ENCODE assay signal across 6 cellular contexts in genomic region chr1:150256549-150257341, GRCh38. TPM values are rescaled to one million over a fixed set of nuclear protein-coding genes. Genes with fewer than 3 reads are reported as not detected.
DNase-seq lines count a peak whose midpoint lies in the region; ATAC-seq and TF ChIP-seq lines count a peak whose summit lies in the region.

No MANE protein-coding gene starts in this region.

- H3K27ac ChIP-seq in WERI-Rb-1: no peak overlapping the region; the same call in 1 of the 2 replicates
- H3K27ac ChIP-seq in mesendoderm (ENCODE audit: low read depth, low read length): peak overlapping the region; percentile 88
- peak overlapping the region in 1 of 4 donors; percentile 64 for H3K27ac ChIP-seq in Peyer's patch
- no peak overlapping the region for H3K27ac ChIP-seq in naive thymus-derived CD4-positive, alpha-beta T cell (ENCODE audit: low read depth, low read length)

- peak overlapping the region; percentile 12 for H2AK5ac ChIP-seq in mesendoderm (ENCODE audit: low read length)

- H3K4me1 ChIP-seq in Caco-2 (peaks cover 24% of the 10 kb centered on the region), mesendoderm (ENCODE audit: control insufficient read depth, low read depth, low read length) (peaks cover 9% of the 10 kb centered on the region), Peyer's patch (peaks cover 0 to 17% (median 2%) of the 10 kb centered on the region in 4 donors)
- peaks cover 6 to 8% of the 10 kb centered on the region in 2 donors for H3K4me1 ChIP-seq in naive thymus-derived CD4-positive, alpha-beta T cell (ENCODE audit: control insufficient read depth in 2 of 2, insufficient read depth in 2 of 2, low read length in 2 of 2)

- H3K79me2 ChIP-seq in mesendoderm (ENCODE audit: control insufficient read depth, insufficient read depth, low read length): peaks cover 7% of the 10 kb centered on the region

- H3K9me3 ChIP-seq in Caco-2: no peaks in the 10 kb centered on the region
- H3K9me3 ChIP-seq in WERI-Rb-1 (ENCODE audit: severe bottlenecking): peaks cover 2% of the 10 kb centered on the region
- no peaks in the 10 kb centered on the region for H3K9me3 ChIP-seq in Peyer's patch
- no peaks in the 10 kb centered on the region for H3K9me3 ChIP-seq in naive thymus-derived CD4-positive, alpha-beta T cell (ENCODE audit: control insufficient read depth in 2 of 3, low read length in 3 of 3)

- peaks cover 6% of the 10 kb centered on the region for H3K36me3 Mint-ChIP-seq in Caco-2 (ENCODE audit: insufficient read depth, unreplicated experiment)
- no peaks in the 10 kb centered on the region for H3K36me3 Mint-ChIP-seq in naive thymus-derived CD4-positive, alpha-beta T cell

- peaks cover 2% of the 10 kb centered on the region for H3K27me3 Mint-ChIP-seq in Caco-2 (ENCODE audit: insufficient read depth, unreplicated experiment)
- H3K27me3 Mint-ChIP-seq in naive thymus-derived CD4-positive, alpha-beta T cell: peaks cover 13 to 62% (median 32%) of the 10 kb centered on the region in 5 donors

- TF ChIP-seq CTCF in Caco-2 (IDR thresholded peaks at IDR 0.05; ENCODE audit: insufficient read depth in 1 of 2, low read depth in 1 of 2, low read length in 1 of 2, severe bottlenecking in 1 of 2, unreplicated experiment in 1 of 2): no peak
- no peak for TF ChIP-seq CTCF in WERI-Rb-1 (IDR thresholded peaks at IDR 0.05; ENCODE audit: low read depth, low read length)
- no peak for TF ChIP-seq CTCF in Peyer's patch (IDR thresholded peaks at IDR 0.05)

- intact Hi-C loops in Caco-2 (cut with micrococcal nuclease; ENCODE audit: unreplicated experiment): loop anchor here (1.0 to 2.0 kb wide), 2 partner anchors 25 to 260 kb away; no protein-coding TSS in a partner anchor
- intact Hi-C loops in naive thymus-derived CD4-positive, alpha-beta T cell (cut with micrococcal nuclease): loop anchor here (1.0 to 5.0 kb wide), 8 partner anchors 12 to 304 kb away; partner anchors contain the start of genes APH1A (in 1 of the 2), FALEC (in 1 of the 2) and MRPS21 (in 1 of the 2)

- BruUV-seq in Caco-2 (replicated peaks; lab: Mats Ljungman, UMichigan): no TSS peak

- no peak overlapping the region for H4K5ac ChIP-seq in mesendoderm (ENCODE audit: low read length)

- no peak overlapping the region for H2BK15ac ChIP-seq in mesendoderm (replicated peaks; ENCODE audit: low read depth)

- H3K4ac ChIP-seq in mesendoderm (ENCODE audit: low read depth, low read length): peak overlapping the region; percentile 88

- H2BK5ac ChIP-seq in mesendoderm (ENCODE audit: low read length): peak overlapping the region; percentile 94

- peak overlapping the region; percentile 54 for H2BK120ac ChIP-seq in mesendoderm (ENCODE audit: low read depth, low read length)

- WGBS in mesendoderm (ENCODE audit: extremely low coverage, insufficient coverage, low lambda C conversion rate): no CpG with 5 or more reads among the region's 14 CpGs

- no peak for DNase-seq in Caco-2
- DNase-seq in WERI-Rb-1: peak; percentile 51
- peak; percentile 85 for DNase-seq in mesendoderm
- DNase-seq in SIG-M5 treated with dmso at 0.1 percent for 504 hours (lab: John Stamatoyannopoulos, UW; ENCODE audit: unreplicated experiment): no peak
- no peak for DNase-seq in Peyer's patch
- no peak for DNase-seq in naive thymus-derived CD4-positive, alpha-beta T cell

- peaks cover 29% of the 10 kb centered on the region for H3K4me1 Mint-ChIP-seq in Caco-2 (ENCODE audit: low read depth, unreplicated experiment)
- H3K4me1 Mint-ChIP-seq in naive thymus-derived CD4-positive, alpha-beta T cell: peaks cover 6 to 23% (median 15%) of the 10 kb centered on the region in 7 donors

- H3K79me1 ChIP-seq in mesendoderm (ENCODE audit: low read length): peaks cover 6% of the 10 kb centered on the region

- H3K4me3 Mint-ChIP-seq in Caco-2 (ENCODE audit: unreplicated experiment): peak overlapping the region; percentile 37
- H3K4me3 Mint-ChIP-seq in naive thymus-derived CD4-positive, alpha-beta T cell: peak overlapping the region in 3 of 10 donors; percentile 59 to 91 (median 78)

- H3K27ac Mint-ChIP-seq in Caco-2 (ENCODE audit: unreplicated experiment): peak overlapping the region; percentile 11
- H3K27ac Mint-ChIP-seq in naive thymus-derived CD4-positive, alpha-beta T cell: peak overlapping the region in 1 of 9 donors; percentile 4

- H3K9me3 Mint-ChIP-seq in Caco-2 (ENCODE audit: unreplicated experiment): no peaks in the 10 kb centered on the region
- H3K9me3 Mint-ChIP-seq in naive thymus-derived CD4-positive, alpha-beta T cell: peaks cover 0 to 1% (median 0%) of the 10 kb centered on the region in 11 donors

- peak overlapping the region; percentile 77 for H3K18ac ChIP-seq in mesendoderm (ENCODE audit: low read length)

- POLR2A ChIA-PET in Caco-2 (lab: Charles Lee): interaction anchor here (1.3 kb wide), 1 partner anchor 107 kb away, joined by 3 read pairs; the partner anchor contains the start of gene RPRD2
- POLR2A ChIA-PET in naive thymus-derived CD4-positive, alpha-beta T cell (lab: Charles Lee): interaction anchor here (1.0 to 3.3 kb wide), 4 partner anchors 12 to 303 kb away, joined by 3 to 13 read pairs (median 8); partner anchors contain the start of genes APH1A and RPRD2

- no peak overlapping the region for H3K4me3 ChIP-seq in Caco-2 (ENCODE audit: low read depth, low read length)
- H3K4me3 ChIP-seq in WERI-Rb-1 (ENCODE audit: low read depth, low read length): peak overlapping the region; percentile 44
- H3K4me3 ChIP-seq in mesendoderm (ENCODE audit: low read length): peak overlapping the region; percentile 55
- H3K4me3 ChIP-seq in Peyer's patch: no peak overlapping the region
- no peak overlapping the region for H3K4me3 ChIP-seq in naive thymus-derived CD4-positive, alpha-beta T cell (ENCODE audit: low read length)

- H3K36me3 ChIP-seq in Caco-2 (ENCODE audit: control insufficient read depth, insufficient read depth, low read length) (no peaks in the 10 kb centered on the region), WERI-Rb-1 (no peaks in the 10 kb centered on the region), mesendoderm (ENCODE audit: control insufficient read depth, insufficient read depth, low read length) (no peaks in the 10 kb centered on the region), Peyer's patch (no peaks in the 10 kb centered on the region)
- H3K36me3 ChIP-seq in naive thymus-derived CD4-positive, alpha-beta T cell (ENCODE audit: control insufficient read depth in 2 of 3, insufficient read depth in 3 of 3, low read length in 3 of 3): no peaks in the 10 kb centered on the region

- peak overlapping the region; percentile 88 for H3K9ac ChIP-seq in mesendoderm (ENCODE audit: low read length)

- CTCF ChIA-PET in Caco-2 (lab: Charles Lee): interaction anchor here (0.6 to 2.7 kb wide), 11 partner anchors 10 to 275 kb away, joined by 3 to 29 read pairs (median 4); partner anchors contain the start of genes C1orf54, CIART and FALEC
- CTCF ChIA-PET in naive thymus-derived CD4-positive, alpha-beta T cell (lab: Charles Lee): interaction anchor here (0.6 to 2.4 kb wide), 21 partner anchors 9 to 547 kb away, joined by 3 to 12 read pairs (median 4); partner anchors contain the start of genes APH1A, C1orf54 and FALEC

- no peak for TF ChIP-seq POLR2A in Peyer's patch (IDR thresholded peaks at IDR 0.05)

- H3K23ac ChIP-seq in mesendoderm (ENCODE audit: low read length): no peak overlapping the region

- peak overlapping the region; percentile 90 for H3K56ac ChIP-seq in mesendoderm (ENCODE audit: low read length)

- H3K27me3 ChIP-seq in Caco-2 (replicated peaks; ENCODE audit: control insufficient read depth, insufficient read depth, low read length) (no peaks in the 10 kb centered on the region), WERI-Rb-1 (ENCODE audit: insufficient read depth, low read depth, severe bottlenecking) (no peaks in the 10 kb centered on the region), mesendoderm (ENCODE audit: insufficient read depth, low read length, poor library complexity) (no peaks in the 10 kb centered on the region), Peyer's patch (no peaks in the 10 kb centered on the region)
- peaks cover 0 to 10% of the 10 kb centered on the region in 2 donors for H3K27me3 ChIP-seq in naive thymus-derived CD4-positive, alpha-beta T cell (ENCODE audit: control insufficient read depth in 2 of 2, insufficient read depth in 2 of 2, low read length in 2 of 2)

- ATAC-seq in naive thymus-derived CD4-positive, alpha-beta T cell: no peak

- peak overlapping the region; percentile 48 for H3K4me2 ChIP-seq in mesendoderm (ENCODE audit: low read length)

- no peak overlapping the region for H4K8ac ChIP-seq in mesendoderm (ENCODE audit: low read depth, low read length)

RNA-seq across cellular contexts. Expression of gene CA14, which starts 0.8 kb away (rescaled TPM):
- total RNA-seq in Caco-2 (2022): not detected in 2 replicates
- polyA plus RNA-seq in mesendoderm (2013, experiment 1 of 2): 14.7 TPM
- 13.5 TPM for polyA plus RNA-seq in mesendoderm (2013, experiment 2 of 2)
- total RNA-seq in Peyer's patch: not detected
- total RNA-seq in naive thymus-derived CD4-positive, alpha-beta T cell: not detected
- 1 to 10 TPM in 1 of 2 donors, under 1 TPM in 1; 0.35 to 1.7 TPM for polyA plus RNA-seq in naive thymus-derived CD4-positive, alpha-beta T cell

RNA-seq across cellular contexts. Expression of gene APH1A, which starts 12.1 kb away (rescaled TPM):
- total RNA-seq in Caco-2 (2022) (93.8 and 96.7 TPM in 2 replicates), Peyer's patch (100 to 1,000 TPM in 2 of 4 donors, 10 to 100 TPM in 2; 78.4 to 106 (median 99.3) TPM)
- polyA plus RNA-seq in mesendoderm (2013, experiment 1 of 2): 55.8 TPM
- polyA plus RNA-seq in mesendoderm (2013, experiment 2 of 2): 54.2 TPM
- 100 to 1,000 TPM; 112 to 143 (median 127) TPM for total RNA-seq in naive thymus-derived CD4-positive, alpha-beta T cell
- 10 to 100 TPM; 70.7 to 81.4 TPM for polyA plus RNA-seq in naive thymus-derived CD4-positive, alpha-beta T cell

RNA-seq across cellular contexts. Expression of gene C1orf54, which starts 15.8 kb away (rescaled TPM):
- total RNA-seq in Caco-2 (2022) (0.26 and 0.82 TPM in 2 replicates), Peyer's patch (10 to 100 TPM in 1 of 4 donors, 1 to 10 TPM in 1, not detected in 2; 3.6 to 17.3 TPM)
- 13.3 TPM for polyA plus RNA-seq in mesendoderm (2013, experiment 1 of 2)
- 12.9 TPM for polyA plus RNA-seq in mesendoderm (2013, experiment 2 of 2)
- 1 to 10 TPM; 1.5 to 7.8 (median 4.3) TPM for total RNA-seq in naive thymus-derived CD4-positive, alpha-beta T cell
- 1 to 10 TPM; 2.7 to 5.6 TPM for polyA plus RNA-seq in naive thymus-derived CD4-positive, alpha-beta T cell

RNA-seq across cellular contexts. Expression of gene ANP32E, which starts 20.8 kb away (rescaled TPM):
- total RNA-seq in Caco-2 (2022): 26.8 and 30.6 TPM in 2 replicates
- polyA plus RNA-seq in mesendoderm (2013, experiment 1 of 2): 111 TPM
- 116 TPM for polyA plus RNA-seq in mesendoderm (2013, experiment 2 of 2)
- total RNA-seq in Peyer's patch: 10 to 100 TPM in 2 of 4 donors, 1 to 10 TPM in 2; 7.3 to 24.8 (median 9.9) TPM
- total RNA-seq in naive thymus-derived CD4-positive, alpha-beta T cell: 100 to 1,000 TPM in 1 of 5 experiments, 10 to 100 TPM in 4; 35.6 to 156 (median 44.8) TPM
- polyA plus RNA-seq in naive thymus-derived CD4-positive, alpha-beta T cell: 10 to 100 TPM; 41.4 to 56.4 TPM

RNA-seq across cellular contexts. Expression of gene CIART, which starts 25.6 kb away (rescaled TPM):
- 2.6 and 3.2 TPM in 2 replicates for total RNA-seq in Caco-2 (2022)
- polyA plus RNA-seq in mesendoderm (2013, experiment 1 of 2): 2.5 TPM
- 2.0 TPM for polyA plus RNA-seq in mesendoderm (2013, experiment 2 of 2)
- total RNA-seq in Peyer's patch: 1 to 10 TPM; 1.7 to 5.7 (median 5.1) TPM
- 1 to 10 TPM; 1.4 to 2.6 (median 2.4) TPM for total RNA-seq in naive thymus-derived CD4-positive, alpha-beta T cell
- 1 to 10 TPM in 1 of 2 donors, under 1 TPM in 1; 0.87 to 2.0 TPM for polyA plus RNA-seq in naive thymus-derived CD4-positive, alpha-beta T cell

Comparison
In these comparisons a context has a peak if more than half of its experiments do, and no peak if none do; other contexts are left out.
1. DNase-seq: peak in WERI-Rb-1 (single experiment) and mesendoderm (single experiment); none in Caco-2 (0 of 2), SIG-M5 treated with dmso at 0.1 percent for 504 hours (single experiment), Peyer's patch (0 of 3) and naive thymus-derived CD4-positive, alpha-beta T cell (0 of 9).
2. H3K4me3 ChIP-seq: peak in WERI-Rb-1 (single experiment) and mesendoderm (single experiment); none in Caco-2 (single experiment), Peyer's patch (0 of 4) and naive thymus-derived CD4-positive, alpha-beta T cell (single experiment).